In genomic region chr3:97863025-97863424, GRCh38 we compare ENCODE assay signal across 19 cellular contexts. TPM values are rescaled to one million over a fixed set of nuclear protein-coding genes. Genes with fewer than 3 reads are reported as not detected.
DNase-seq lines count a peak whose midpoint lies in the region; ATAC-seq, FAIRE-seq and TF ChIP-seq lines count a peak whose summit lies in the region.
"Had no signal": no experiment of that assay in that cellular context is flagged by ENCODE, and none has a peak within 500 bp of the region (broad histone marks: within the 10 kb centered on the region; RNA-seq: fewer than 3 reads in every experiment).

No MANE protein-coding gene starts in this region.

- FAIRE-seq in astrocyte (lab: Jason Lieb, UNC), result peak; percentile 58

- TF ChIP-seq POLR2A in heart left ventricle (IDR thresholded peaks at IDR 0.05), result no peak

- no peaks in the 10 kb centered on the region for H3K27me3 ChIP-seq in right atrium auricular region
- no peaks in the 10 kb centered on the region for H3K27me3 ChIP-seq in astrocyte (ENCODE audit: insufficient read depth, low read length)
- H3K27me3 ChIP-seq in heart left ventricle, result no peaks in the 10 kb centered on the region
- H3K27me3 ChIP-seq: neutrophil, right lobe of liver, tibial artery had no signal

- ATAC-seq in Right ventricle myocardium superior (ENCODE audit: poor library complexity) (peak; percentile 80), heart left ventricle (peak; percentile 81 to 93 (median 84)), GM18519 (IDR thresholded peaks at IDR 0.05; ENCODE audit: low FRiP score, unreplicated experiment) (no peak), HG03280 (IDR thresholded peaks at IDR 0.05; ENCODE audit: unreplicated experiment) (no peak)
- ATAC-seq: GM23338, right lobe of liver had no signal

- H2AFZ ChIP-seq in astrocyte (ENCODE audit: low read depth, low read length), result no peak overlapping the region
- H2AFZ ChIP-seq: GM23338 had no signal

- WGBS in heart left ventricle, 4 donors, result 45 to 62% (median 56%) methylated on average over 1 of the region's 1 CpG

- H3K27ac ChIP-seq in right atrium auricular region (peak overlapping the region in 1 of 2 donors; percentile 59), astrocyte (ENCODE audit: low read depth, low read length) (no peak overlapping the region), heart left ventricle (peak overlapping the region in 6 of 12 donors; percentile 3 to 66 (median 36))
- H3K27ac ChIP-seq: HL-60, neutrophil, right lobe of liver, tibial artery had no signal

- H3K27ac Mint-ChIP-seq in astrocyte (ENCODE audit: unreplicated experiment), result no peak overlapping the region
- H3K27ac Mint-ChIP-seq: GM23338 had no signal

- H3K9ac ChIP-seq in astrocyte (ENCODE audit: low read length), result no peak overlapping the region

- H3K36me3 ChIP-seq in right atrium auricular region, result no peaks in the 10 kb centered on the region
- H3K36me3 ChIP-seq in astrocyte (ENCODE audit: insufficient read depth, low read length), result no peaks in the 10 kb centered on the region
- peaks cover 0 to 13% (median 7%) of the 10 kb centered on the region in 9 donors for H3K36me3 ChIP-seq in heart left ventricle
- H3K36me3 ChIP-seq: neutrophil, right lobe of liver had no signal

- no peak overlapping the region for H3K4me2 ChIP-seq in astrocyte (ENCODE audit: low read length)
- H3K4me2 ChIP-seq: GM23338 had no signal

- peaks cover 17% of the 10 kb centered on the region for H4K20me1 ChIP-seq in astrocyte (ENCODE audit: insufficient read depth, low read length)

- H3K9me3 ChIP-seq in right atrium auricular region (no peaks in the 10 kb centered on the region), astrocyte (ENCODE audit: insufficient read depth, low read depth, low read length) (no peaks in the 10 kb centered on the region), heart left ventricle (peaks cover 0 to 9% (median 0%) of the 10 kb centered on the region in 12 donors)
- H3K9me3 ChIP-seq: neutrophil, right lobe of liver, tibial artery had no signal

- no peak overlapping the region for H3K4me3 Mint-ChIP-seq in astrocyte (ENCODE audit: unreplicated experiment)
- H3K4me3 Mint-ChIP-seq: CD4-positive, CD25-positive, alpha-beta regulatory T cell; GM23338 had no signal

- TF ChIP-seq CTCF in right atrium auricular region (IDR thresholded peaks at IDR 0.05), result no peak
- TF ChIP-seq CTCF in astrocyte (IDR thresholded peaks at IDR 0.05; ENCODE audit: insufficient read depth, low read depth, low read length), result no peak
- no peak for TF ChIP-seq CTCF in heart left ventricle (IDR thresholded peaks at IDR 0.05)

- H3K4me1 ChIP-seq in right atrium auricular region (peaks cover 0 to 16% of the 10 kb centered on the region in 2 donors), astrocyte (ENCODE audit: insufficient read depth, low read length) (peaks cover 3% of the 10 kb centered on the region), heart left ventricle (peaks cover 0 to 25% (median 9%) of the 10 kb centered on the region in 12 donors)
- H3K4me1 ChIP-seq: right lobe of liver, tibial artery had no signal

- peaks cover 21% of the 10 kb centered on the region for H3K79me2 ChIP-seq in astrocyte (ENCODE audit: insufficient read depth, low read length)

- no peaks in the 10 kb centered on the region for H3K27me3 Mint-ChIP-seq in astrocyte (ENCODE audit: low read depth, unreplicated experiment)
- H3K27me3 Mint-ChIP-seq: CD4-positive, CD25-positive, alpha-beta regulatory T cell had no signal

- H3K4me1 Mint-ChIP-seq in astrocyte (ENCODE audit: low read depth, unreplicated experiment), result peaks cover 2% of the 10 kb centered on the region

- intact Hi-C loops in Right ventricle myocardium superior (cut with DNase I), result no loop called here
- intact Hi-C loops in heart left ventricle (cut with DNase I), result loop anchor here in 3 of 10 donors (5.0 kb wide), 1 partner anchor 41 kb away; the partner anchor contains the start of gene CRYBG3 (in 3 of the 3)

- H3K4me3 ChIP-seq in right atrium auricular region (no peak overlapping the region), astrocyte (ENCODE audit: insufficient read depth, low read depth, low read length) (no peak overlapping the region), heart left ventricle (no peak overlapping the region)
- H3K4me3 ChIP-seq: GM23338, right lobe of liver, tibial artery had no signal

- H3K36me3 Mint-ChIP-seq in astrocyte (ENCODE audit: low read depth, unreplicated experiment), result no peaks in the 10 kb centered on the region
- H3K36me3 Mint-ChIP-seq: CD4-positive, CD25-positive, alpha-beta regulatory T cell had no signal

- DNase-seq in Right ventricle myocardium superior, result no peak
- DNase-seq in right atrium auricular region (ENCODE audit: low spot score), result no peak
- peak; percentile 57 for DNase-seq in astrocyte (ENCODE audit: low read depth)
- no peak for DNase-seq in heart left ventricle
- no peak for DNase-seq in HUDEP-2 (lab: John Stamatoyannopoulos, UW; ENCODE audit: unreplicated experiment in 76 of 76)
- no peak for DNase-seq in NCI-H2029 (lab: John Stamatoyannopoulos, UW)
- DNase-seq: CD4-positive, CD25-positive, alpha-beta regulatory T cell; effector memory CD4-positive, alpha-beta T cell; KBM-7; NCI-H2081 treated with DMSO at 0.1 percent for 48 hours; NCI-H524; right lobe of liver; stimulated activated naive CD4-positive, alpha-beta T cell; tibial artery had no signal

- no peaks in the 10 kb centered on the region for H3K9me3 Mint-ChIP-seq in astrocyte (ENCODE audit: unreplicated experiment)
- H3K9me3 Mint-ChIP-seq: GM23338 had no signal

RNA-seq across cellular contexts. Expression of gene CRYBG3, which starts 41.2 kb away (rescaled TPM):
- total RNA-seq in Right ventricle myocardium superior (18.6 TPM), right atrium auricular region (10 to 100 TPM; 17.6 to 18.6 TPM), astrocyte (13.0 and 14.1 TPM in 2 replicates), heart left ventricle (10 to 100 TPM; 18.7 to 34.1 (median 21.4) TPM)
- polyA plus RNA-seq in heart left ventricle, result 10 to 100 TPM in 1 of 2 donors, 1 to 10 TPM in 1; 5.5 to 11.7 TPM

Comparison
In these comparisons a context has a peak if more than half of its experiments do, and no peak if none do; other contexts are left out.
1. ATAC-seq: peak in Right ventricle myocardium superior (single experiment) and heart left ventricle (4 of 4); none in GM18519 (single experiment) and HG03280 (single experiment).